In the genomic region with DNA sequence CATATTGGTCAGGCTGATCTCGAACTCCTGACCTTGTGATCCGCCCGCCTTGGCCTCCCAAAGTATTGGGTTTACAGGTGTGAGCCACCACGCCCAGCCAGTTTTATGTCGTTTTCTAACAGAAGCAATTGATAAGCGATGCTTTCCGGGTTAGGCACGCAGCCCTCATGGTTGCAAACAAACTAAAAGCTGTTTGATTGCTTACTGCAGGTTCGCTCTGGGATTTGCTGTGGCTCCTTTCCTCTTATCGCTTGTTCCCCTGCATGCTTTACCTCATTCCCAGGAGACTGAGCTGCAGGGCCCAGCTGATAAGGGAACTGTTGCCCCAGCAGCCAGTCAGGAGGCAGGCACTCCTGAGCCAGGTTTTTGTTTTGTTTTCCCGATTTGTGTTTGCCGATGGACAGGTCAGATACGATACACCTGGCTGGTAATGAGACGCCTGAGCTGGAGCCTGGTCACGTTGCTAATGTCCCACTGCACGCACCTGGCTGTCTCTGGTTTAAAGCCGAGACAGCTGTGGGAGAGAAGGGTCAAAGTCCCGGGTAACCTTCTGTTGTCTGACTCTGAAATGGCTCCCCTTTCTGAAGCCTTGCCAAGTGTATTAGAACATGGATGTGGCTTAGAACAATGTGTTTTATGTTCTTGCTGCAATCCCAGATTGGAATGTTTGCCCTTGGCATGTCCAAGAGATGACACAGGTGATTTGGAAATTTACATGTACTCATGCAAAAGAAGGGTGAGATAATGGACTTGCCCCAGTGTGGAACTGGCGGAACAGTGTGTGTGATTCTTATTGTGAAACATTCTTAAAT, we compare ENCODE assay signal across 1 cellular context.
A peak's percentile ranks its signal among the peaks of the same experiment; 100 is the strongest.
TF ChIP-seq lines count a peak whose summit lies in the region.

No MANE protein-coding gene starts in this region.

TF ChIP-seq in HepG2, 621 proteins besides CTCF, POLR2A, EP300 and RAD21 (continued from another document and continues in another):
- TF ChIP-seq, protein P1, sequence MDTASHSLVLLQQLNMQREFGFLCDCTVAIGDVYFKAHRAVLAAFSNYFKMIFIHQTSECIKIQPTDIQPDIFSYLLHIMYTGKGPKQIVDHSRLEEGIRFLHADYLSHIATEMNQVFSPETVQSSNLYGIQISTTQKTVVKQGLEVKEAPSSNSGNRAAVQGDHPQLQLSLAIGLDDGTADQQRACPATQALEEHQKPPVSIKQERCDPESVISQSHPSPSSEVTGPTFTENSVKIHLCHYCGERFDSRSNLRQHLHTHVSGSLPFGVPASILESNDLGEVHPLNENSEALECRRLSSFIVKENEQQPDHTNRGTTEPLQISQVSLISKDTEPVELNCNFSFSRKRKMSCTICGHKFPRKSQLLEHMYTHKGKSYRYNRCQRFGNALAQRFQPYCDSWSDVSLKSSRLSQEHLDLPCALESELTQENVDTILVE (CRISPR knock-in tag; IDR thresholded peaks at IDR 0.05) = peak; percentile 93
- TF ChIP-seq, protein P2, sequence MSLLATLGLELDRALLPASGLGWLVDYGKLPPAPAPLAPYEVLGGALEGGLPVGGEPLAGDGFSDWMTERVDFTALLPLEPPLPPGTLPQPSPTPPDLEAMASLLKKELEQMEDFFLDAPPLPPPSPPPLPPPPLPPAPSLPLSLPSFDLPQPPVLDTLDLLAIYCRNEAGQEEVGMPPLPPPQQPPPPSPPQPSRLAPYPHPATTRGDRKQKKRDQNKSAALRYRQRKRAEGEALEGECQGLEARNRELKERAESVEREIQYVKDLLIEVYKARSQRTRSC (CRISPR knock-in tag; IDR thresholded peaks at IDR 0.05; ENCODE audit: low read depth) = no peak
- TF ChIP-seq JUNB (CRISPR knock-in tag; IDR thresholded peaks at IDR 0.05; ENCODE audit: borderline replicate concordance) (peak; percentile 90), ZMYM4 (CRISPR knock-in tag; IDR thresholded peaks at IDR 0.05) (peak; percentile 93), SUZ12 (IDR thresholded peaks at IDR 0.05; ENCODE audit: low read depth, low read length) (no peak), GATA4 (IDR thresholded peaks at IDR 0.05; ENCODE audit: borderline replicate concordance, low read depth) (peak; percentile 87; the same call in 1 of the 2 replicates), TAF1 (CRISPR knock-in tag; IDR thresholded peaks at IDR 0.05) (peak; percentile 61; the same call in 1 of the 2 replicates), PHF21A (CRISPR knock-in tag; IDR thresholded peaks at IDR 0.05) (peak; percentile 100), ZNF225 (CRISPR knock-in tag; IDR thresholded peaks at IDR 0.05) (0 out of 2 replicates have a peak, but pooled peaks have one; percentile 50), ZNF160 (CRISPR knock-in tag; IDR thresholded peaks at IDR 0.05) (peak; percentile 80), LCORL (IDR thresholded peaks at IDR 0.05) (peak; percentile 76), LCORL (CRISPR knock-in tag; IDR thresholded peaks at IDR 0.05) (peak; percentile 97), RXRB (CRISPR knock-in tag; IDR thresholded peaks at IDR 0.05; ENCODE audit: borderline replicate concordance) (peak; percentile 87), CCAR2 (optimal IDR thresholded peaks at IDR 0.05; ENCODE audit: low read depth, low read length) (peak; percentile 62), ZNF670 (CRISPR knock-in tag; IDR thresholded peaks at IDR 0.05; ENCODE audit: borderline replicate concordance) (peak; percentile 99), HDAC2 (CRISPR knock-in tag; IDR thresholded peaks at IDR 0.05) (peak; percentile 98), PHF8 (CRISPR knock-in tag; IDR thresholded peaks at IDR 0.05) (peak; percentile 50; the same call in 1 of the 2 replicates), ZNF552 (CRISPR knock-in tag; IDR thresholded peaks at IDR 0.05; ENCODE audit: borderline replicate concordance) (0 out of 2 replicates have a peak, but pooled peaks have one; percentile 16), HOXD1 (CRISPR knock-in tag; IDR thresholded peaks at IDR 0.05) (peak; percentile 18; the same call in 1 of the 2 replicates), SATB2 (CRISPR knock-in tag; IDR thresholded peaks at IDR 0.05) (0 out of 2 replicates have a peak, but pooled peaks have one; percentile 10), CEBPB (IDR thresholded peaks at IDR 0.05; ENCODE audit: borderline replicate concordance, low read depth, low read length) (peak; percentile 97), THYN1 (CRISPR knock-in tag; IDR thresholded peaks at IDR 0.05; ENCODE audit: borderline replicate concordance, low read depth) (peak; percentile 88), KAT7 (CRISPR knock-in tag; IDR thresholded peaks at IDR 0.05; ENCODE audit: borderline replicate concordance) (peak; percentile 81), ZBTB7A (CRISPR knock-in tag; IDR thresholded peaks at IDR 0.05) (no peak), NCOA2 (CRISPR knock-in tag; IDR thresholded peaks at IDR 0.05) (peak; percentile 92), FOXA1 (IDR thresholded peaks at IDR 0.05) (no peak), FOXA1 (CRISPR knock-in tag; IDR thresholded peaks at IDR 0.05) (peak; percentile 68; the same call in 1 of the 2 replicates), ZNF256 (CRISPR knock-in tag; conservative IDR thresholded peaks at IDR 0.05) (0 out of 2 replicates have a peak, but pooled peaks have one; percentile 78), ZNF460 (CRISPR knock-in tag; IDR thresholded peaks at IDR 0.05; ENCODE audit: borderline replicate concordance) (peak; percentile 99), ZSCAN30 (CRISPR knock-in tag; IDR thresholded peaks at IDR 0.05) (no peak), NRL (CRISPR knock-in tag; IDR thresholded peaks at IDR 0.05; ENCODE audit: borderline replicate concordance) (peak; percentile 48; the same call in 1 of the 2 replicates), RBFOX2 (IDR thresholded peaks at IDR 0.05; ENCODE audit: low read depth, low read length) (no peak), PPARG (CRISPR knock-in tag; conservative IDR thresholded peaks at IDR 0.05) (peak; percentile 84; the same call in 1 of the 2 replicates), ZNF766 (CRISPR knock-in tag; IDR thresholded peaks at IDR 0.05; ENCODE audit: borderline replicate concordance) (peak; percentile 56; the same call in 1 of the 2 replicates), MTA1 (CRISPR knock-in tag; IDR thresholded peaks at IDR 0.05; ENCODE audit: borderline replicate concordance) (peak; percentile 98), ARID2 (CRISPR knock-in tag; IDR thresholded peaks at IDR 0.05; ENCODE audit: borderline replicate concordance) (peak; percentile 78), YEATS2 (CRISPR knock-in tag; IDR thresholded peaks at IDR 0.05; ENCODE audit: borderline replicate concordance) (peak; percentile 65; the same call in 1 of the 2 replicates), KAT2B (IDR thresholded peaks at IDR 0.05; ENCODE audit: borderline replicate concordance, low read depth, low read length) (no peak), CBX2 (IDR thresholded peaks at IDR 0.05; ENCODE audit: low read depth, low read length) (no peak), CBX2 (CRISPR knock-in tag; IDR thresholded peaks at IDR 0.05; ENCODE audit: low read depth) (no peak), ZNF660 (CRISPR knock-in tag; IDR thresholded peaks at IDR 0.05; ENCODE audit: borderline replicate concordance, low read depth) (no peak), ZFP36L2 (CRISPR knock-in tag; IDR thresholded peaks at IDR 0.05) (0 out of 2 replicates have a peak, but pooled peaks have one; percentile 70), EHMT2 (IDR thresholded peaks at IDR 0.05; ENCODE audit: borderline replicate concordance, low read depth, low read length) (peak; percentile 63; the same call in 1 of the 2 replicates), HNF4A (CRISPR knock-in tag; IDR thresholded peaks at IDR 0.05) (peak; percentile 98)
- TF ChIP-seq, protein P3, sequence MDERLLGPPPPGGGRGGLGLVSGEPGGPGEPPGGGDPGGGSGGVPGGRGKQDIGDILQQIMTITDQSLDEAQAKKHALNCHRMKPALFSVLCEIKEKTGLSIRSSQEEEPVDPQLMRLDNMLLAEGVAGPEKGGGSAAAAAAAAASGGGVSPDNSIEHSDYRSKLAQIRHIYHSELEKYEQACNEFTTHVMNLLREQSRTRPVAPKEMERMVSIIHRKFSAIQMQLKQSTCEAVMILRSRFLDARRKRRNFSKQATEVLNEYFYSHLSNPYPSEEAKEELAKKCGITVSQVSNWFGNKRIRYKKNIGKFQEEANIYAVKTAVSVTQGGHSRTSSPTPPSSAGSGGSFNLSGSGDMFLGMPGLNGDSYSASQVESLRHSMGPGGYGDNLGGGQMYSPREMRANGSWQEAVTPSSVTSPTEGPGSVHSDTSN (CRISPR knock-in tag; IDR thresholded peaks at IDR 0.05) = no peak
- TF ChIP-seq, protein P4, sequence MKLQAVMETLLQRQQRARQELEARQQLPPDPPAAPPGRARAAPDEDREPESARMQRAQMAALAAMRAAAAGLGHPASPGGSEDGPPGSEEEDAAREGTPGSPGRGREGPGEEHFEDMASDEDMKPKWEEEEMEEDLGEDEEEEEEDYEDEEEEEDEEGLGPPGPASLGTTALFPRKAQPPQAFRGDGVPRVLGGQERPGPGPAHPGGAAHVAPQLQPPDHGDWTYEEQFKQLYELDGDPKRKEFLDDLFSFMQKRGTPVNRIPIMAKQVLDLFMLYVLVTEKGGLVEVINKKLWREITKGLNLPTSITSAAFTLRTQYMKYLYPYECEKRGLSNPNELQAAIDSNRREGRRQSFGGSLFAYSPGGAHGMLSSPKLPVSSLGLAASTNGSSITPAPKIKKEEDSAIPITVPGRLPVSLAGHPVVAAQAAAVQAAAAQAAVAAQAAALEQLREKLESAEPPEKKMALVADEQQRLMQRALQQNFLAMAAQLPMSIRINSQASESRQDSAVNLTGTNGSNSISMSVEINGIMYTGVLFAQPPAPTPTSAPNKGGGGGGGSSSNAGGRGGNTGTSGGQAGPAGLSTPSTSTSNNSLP (IDR thresholded peaks at IDR 0.05; ENCODE audit: low read depth, low read length) = peak; percentile 93; the same call in 1 of the 2 replicates
- TF ChIP-seq, protein P5, sequence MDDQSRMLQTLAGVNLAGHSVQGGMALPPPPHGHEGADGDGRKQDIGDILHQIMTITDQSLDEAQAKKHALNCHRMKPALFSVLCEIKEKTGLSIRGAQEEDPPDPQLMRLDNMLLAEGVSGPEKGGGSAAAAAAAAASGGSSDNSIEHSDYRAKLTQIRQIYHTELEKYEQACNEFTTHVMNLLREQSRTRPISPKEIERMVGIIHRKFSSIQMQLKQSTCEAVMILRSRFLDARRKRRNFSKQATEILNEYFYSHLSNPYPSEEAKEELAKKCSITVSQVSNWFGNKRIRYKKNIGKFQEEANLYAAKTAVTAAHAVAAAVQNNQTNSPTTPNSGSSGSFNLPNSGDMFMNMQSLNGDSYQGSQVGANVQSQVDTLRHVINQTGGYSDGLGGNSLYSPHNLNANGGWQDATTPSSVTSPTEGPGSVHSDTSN (CRISPR knock-in tag; IDR thresholded peaks at IDR 0.05; ENCODE audit: borderline replicate concordance) = 0 out of 2 replicates have a peak, but pooled peaks have one; percentile 26
- TF ChIP-seq, protein P6, sequence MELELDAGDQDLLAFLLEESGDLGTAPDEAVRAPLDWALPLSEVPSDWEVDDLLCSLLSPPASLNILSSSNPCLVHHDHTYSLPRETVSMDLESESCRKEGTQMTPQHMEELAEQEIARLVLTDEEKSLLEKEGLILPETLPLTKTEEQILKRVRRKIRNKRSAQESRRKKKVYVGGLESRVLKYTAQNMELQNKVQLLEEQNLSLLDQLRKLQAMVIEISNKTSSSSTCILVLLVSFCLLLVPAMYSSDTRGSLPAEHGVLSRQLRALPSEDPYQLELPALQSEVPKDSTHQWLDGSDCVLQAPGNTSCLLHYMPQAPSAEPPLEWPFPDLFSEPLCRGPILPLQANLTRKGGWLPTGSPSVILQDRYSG (CRISPR knock-in tag; IDR thresholded peaks at IDR 0.05) = no peak
- TF ChIP-seq, protein P7, sequence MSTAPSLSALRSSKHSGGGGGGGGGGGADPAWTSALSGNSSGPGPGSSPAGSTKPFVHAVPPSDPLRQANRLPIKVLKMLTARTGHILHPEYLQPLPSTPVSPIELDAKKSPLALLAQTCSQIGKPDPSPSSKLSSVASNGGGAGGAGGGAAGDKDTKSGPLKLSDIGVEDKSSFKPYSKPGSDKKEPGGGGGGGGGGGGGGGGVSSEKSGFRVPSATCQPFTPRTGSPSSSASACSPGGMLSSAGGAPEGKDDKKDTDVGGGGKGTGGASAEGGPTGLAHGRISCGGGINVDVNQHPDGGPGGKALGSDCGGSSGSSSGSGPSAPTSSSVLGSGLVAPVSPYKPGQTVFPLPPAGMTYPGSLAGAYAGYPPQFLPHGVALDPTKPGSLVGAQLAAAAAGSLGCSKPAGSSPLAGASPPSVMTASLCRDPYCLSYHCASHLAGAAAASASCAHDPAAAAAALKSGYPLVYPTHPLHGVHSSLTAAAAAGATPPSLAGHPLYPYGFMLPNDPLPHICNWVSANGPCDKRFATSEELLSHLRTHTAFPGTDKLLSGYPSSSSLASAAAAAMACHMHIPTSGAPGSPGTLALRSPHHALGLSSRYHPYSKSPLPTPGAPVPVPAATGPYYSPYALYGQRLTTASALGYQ (CRISPR knock-in tag; IDR thresholded peaks at IDR 0.05) = peak; percentile 94
- TF ChIP-seq, protein P8, sequence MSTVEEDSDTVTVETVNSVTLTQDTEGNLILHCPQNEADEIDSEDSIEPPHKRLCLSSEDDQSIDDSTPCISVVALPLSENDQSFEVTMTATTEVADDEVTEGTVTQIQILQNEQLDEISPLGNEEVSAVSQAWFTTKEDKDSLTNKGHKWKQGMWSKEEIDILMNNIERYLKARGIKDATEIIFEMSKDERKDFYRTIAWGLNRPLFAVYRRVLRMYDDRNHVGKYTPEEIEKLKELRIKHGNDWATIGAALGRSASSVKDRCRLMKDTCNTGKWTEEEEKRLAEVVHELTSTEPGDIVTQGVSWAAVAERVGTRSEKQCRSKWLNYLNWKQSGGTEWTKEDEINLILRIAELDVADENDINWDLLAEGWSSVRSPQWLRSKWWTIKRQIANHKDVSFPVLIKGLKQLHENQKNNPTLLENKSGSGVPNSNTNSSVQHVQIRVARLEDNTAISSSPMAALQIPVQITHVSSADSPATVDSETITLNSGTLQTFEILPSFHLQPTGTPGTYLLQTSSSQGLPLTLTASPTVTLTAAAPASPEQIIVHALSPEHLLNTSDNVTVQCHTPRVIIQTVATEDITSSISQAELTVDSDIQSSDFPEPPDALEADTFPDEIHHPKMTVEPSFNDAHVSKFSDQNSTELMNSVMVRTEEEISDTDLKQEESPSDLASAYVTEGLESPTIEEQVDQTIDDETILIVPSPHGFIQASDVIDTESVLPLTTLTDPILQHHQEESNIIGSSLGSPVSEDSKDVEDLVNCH (CRISPR knock-in tag; IDR thresholded peaks at IDR 0.05) = no peak
- TF ChIP-seq, protein P9, sequence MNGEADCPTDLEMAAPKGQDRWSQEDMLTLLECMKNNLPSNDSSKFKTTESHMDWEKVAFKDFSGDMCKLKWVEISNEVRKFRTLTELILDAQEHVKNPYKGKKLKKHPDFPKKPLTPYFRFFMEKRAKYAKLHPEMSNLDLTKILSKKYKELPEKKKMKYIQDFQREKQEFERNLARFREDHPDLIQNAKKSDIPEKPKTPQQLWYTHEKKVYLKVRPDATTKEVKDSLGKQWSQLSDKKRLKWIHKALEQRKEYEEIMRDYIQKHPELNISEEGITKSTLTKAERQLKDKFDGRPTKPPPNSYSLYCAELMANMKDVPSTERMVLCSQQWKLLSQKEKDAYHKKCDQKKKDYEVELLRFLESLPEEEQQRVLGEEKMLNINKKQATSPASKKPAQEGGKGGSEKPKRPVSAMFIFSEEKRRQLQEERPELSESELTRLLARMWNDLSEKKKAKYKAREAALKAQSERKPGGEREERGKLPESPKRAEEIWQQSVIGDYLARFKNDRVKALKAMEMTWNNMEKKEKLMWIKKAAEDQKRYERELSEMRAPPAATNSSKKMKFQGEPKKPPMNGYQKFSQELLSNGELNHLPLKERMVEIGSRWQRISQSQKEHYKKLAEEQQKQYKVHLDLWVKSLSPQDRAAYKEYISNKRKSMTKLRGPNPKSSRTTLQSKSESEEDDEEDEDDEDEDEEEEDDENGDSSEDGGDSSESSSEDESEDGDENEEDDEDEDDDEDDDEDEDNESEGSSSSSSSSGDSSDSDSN (CRISPR knock-in tag; IDR thresholded peaks at IDR 0.05) = peak; percentile 76
